In the genomic region with DNA sequence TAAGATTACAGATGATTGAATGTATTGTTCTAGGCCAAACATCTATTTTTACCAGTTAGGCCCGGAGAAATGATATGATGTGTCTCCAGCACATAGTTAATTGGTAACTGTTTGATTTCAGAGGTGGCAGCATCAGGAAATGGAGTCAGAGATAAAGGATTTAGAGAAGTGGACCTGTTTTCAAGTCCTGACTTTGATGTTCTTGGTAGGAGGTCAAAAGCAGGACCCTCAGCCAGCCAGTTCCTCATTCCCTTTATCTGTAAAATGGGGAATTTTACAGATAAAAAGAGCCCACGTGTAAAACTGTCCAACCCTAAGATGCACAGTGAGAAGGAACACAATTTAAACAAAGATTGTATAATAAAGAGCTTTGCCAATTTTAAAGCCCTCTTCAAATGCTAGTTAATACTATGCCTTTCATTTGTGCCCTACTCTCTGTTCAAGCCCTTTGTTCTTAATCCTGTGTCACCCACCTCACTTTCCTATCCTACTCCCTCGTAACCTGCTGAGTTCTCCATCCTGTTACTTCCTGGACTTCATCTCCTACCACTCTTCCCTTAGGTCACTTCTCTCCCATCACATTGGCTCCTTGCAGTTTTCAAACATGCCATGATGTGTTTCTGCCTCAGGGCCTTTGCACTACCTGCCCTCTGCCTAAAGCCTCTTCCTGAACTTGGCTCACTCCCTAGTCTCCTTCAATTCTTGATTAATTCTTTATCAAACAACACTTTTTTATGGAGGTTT, we compare ENCODE assay signal across 19 cellular contexts. TPM values are rescaled to one million over a fixed set of nuclear protein-coding genes. Genes with fewer than 3 reads are reported as not detected.
A peak's percentile ranks its signal among the peaks of the same experiment; 100 is the strongest.
DNase-seq lines count a peak whose midpoint lies in the region; ATAC-seq, FAIRE-seq and TF ChIP-seq lines count a peak whose summit lies in the region.
"Had no signal": no experiment of that assay in that cellular context is flagged by ENCODE, and none has a peak within 500 bp of the region (broad histone marks: within the 10 kb centered on the region; RNA-seq: fewer than 3 reads in every experiment).

No MANE protein-coding gene starts in this region.

- H3K4me3 Mint-ChIP-seq in astrocyte (ENCODE audit: unreplicated experiment) (peak overlapping the region; percentile 51), neural crest cell (no peak overlapping the region)
- H3K4me3 Mint-ChIP-seq: CD4-positive, CD25-positive, alpha-beta regulatory T cell had no signal

- FAIRE-seq in astrocyte (lab: Jason Lieb, UNC) = no peak

- peaks cover 0 to 22% (median 10%) of the 10 kb centered on the region in 11 experiments; a peak in 13 of 22 replicates for H3K9me3 ChIP-seq in BLaER1 treated with 17β-estradiol and CSF1 and Interleukin-3, amounts not matched to agents 10 nM and 100 nM (replicated peaks in 1 of 11)
- H3K9me3 ChIP-seq in HEK293 (ENCODE audit: control insufficient read depth, insufficient read depth, low read depth, low read length) (no peaks in the 10 kb centered on the region), astrocyte (ENCODE audit: insufficient read depth, low read depth, low read length) (no peaks in the 10 kb centered on the region), breast epithelium (no peaks in the 10 kb centered on the region), heart left ventricle (no peaks in the 10 kb centered on the region)
- H3K9me3 ChIP-seq: HAP-1 had no signal

- DNase-seq in astrocyte (ENCODE audit: low read depth) (no peak), neural crest cell (ENCODE audit: low read depth, low spot score) (no peak), breast epithelium (ENCODE audit: low spot score in 2 of 2) (no peak), midbrain (lab: John Stamatoyannopoulos, UW) (no peak), heart left ventricle (no peak)
- DNase-seq: NCI-H1105 treated with DMSO at 0.1 percent for 48 hours, NCI-H1694 treated with DMSO at 0.1 percent for 48 hours, NCI-H510A treated with DMSO at 0.1 percent for 48 hours, NCI-H82, OCI-M1, SHP77 had no signal

- H3K27ac Mint-ChIP-seq in astrocyte (ENCODE audit: unreplicated experiment) (peak overlapping the region; percentile 86), neural crest cell (ENCODE audit: unreplicated experiment) (peak overlapping the region; percentile 13)

- WGBS in heart left ventricle, 4 donors = 73 to 78% (median 76%) methylated on average over 3 of the region's 3 CpGs

- no peaks in the 10 kb centered on the region for H3K27me3 ChIP-seq in BLaER1 treated with 17β-estradiol and CSF1 and Interleukin-3, amounts not matched to agents 10 nM and 100 nM
- H3K27me3 ChIP-seq in astrocyte (ENCODE audit: insufficient read depth, low read length) = no peaks in the 10 kb centered on the region
- no peaks in the 10 kb centered on the region for H3K27me3 ChIP-seq in breast epithelium
- H3K27me3 ChIP-seq in heart left ventricle = no peaks in the 10 kb centered on the region

- H3K36me3 ChIP-seq in BLaER1 treated with 17β-estradiol and CSF1 and Interleukin-3, amounts not matched to agents 10 nM and 100 nM = no peaks in the 10 kb centered on the region
- H3K36me3 ChIP-seq in HEK293 (ENCODE audit: control insufficient read depth in 2 of 2, insufficient read depth in 1 of 2, low read length in 2 of 2) (no peaks in the 10 kb centered on the region), astrocyte (ENCODE audit: insufficient read depth, low read length) (no peaks in the 10 kb centered on the region), breast epithelium (no peaks in the 10 kb centered on the region), heart left ventricle (no peaks in the 10 kb centered on the region)
- H3K36me3 ChIP-seq: HAP-1 had no signal

- H3K4me1 Mint-ChIP-seq in astrocyte (ENCODE audit: low read depth, unreplicated experiment) (peaks cover 51% of the 10 kb centered on the region), neural crest cell (peaks cover 26% of the 10 kb centered on the region)

- H3K79me2 ChIP-seq in astrocyte (ENCODE audit: insufficient read depth, low read length) = no peaks in the 10 kb centered on the region

- peaks cover 39 to 93% (median 66%) of the 10 kb centered on the region in 10 experiments for H3K4me1 ChIP-seq in BLaER1 treated with 17β-estradiol and CSF1 and Interleukin-3, amounts not matched to agents 10 nM and 100 nM
- H3K4me1 ChIP-seq in HEK293 (ENCODE audit: control insufficient read depth, insufficient read depth, low read length) = no peaks in the 10 kb centered on the region
- H3K4me1 ChIP-seq in astrocyte (ENCODE audit: insufficient read depth, low read length) = peaks cover 32% of the 10 kb centered on the region
- no peaks in the 10 kb centered on the region for H3K4me1 ChIP-seq in breast epithelium
- peaks cover 0 to 40% (median 14%) of the 10 kb centered on the region in 12 donors for H3K4me1 ChIP-seq in heart left ventricle

- H3K36me3 Mint-ChIP-seq in astrocyte (ENCODE audit: low read depth, unreplicated experiment) (peaks cover 3% of the 10 kb centered on the region), neural crest cell (ENCODE audit: low read depth) (no peaks in the 10 kb centered on the region)
- H3K36me3 Mint-ChIP-seq: CD4-positive, CD25-positive, alpha-beta regulatory T cell had no signal

- TF ChIP-seq CTCF in HEK293 (tag by site-specific recombination; IDR thresholded peaks at IDR 0.05) (no peak), astrocyte (IDR thresholded peaks at IDR 0.05; ENCODE audit: insufficient read depth, low read depth, low read length) (no peak), neural crest cell (conservative IDR thresholded peaks at IDR 0.05) (no peak), breast epithelium (IDR thresholded peaks at IDR 0.05) (no peak), heart left ventricle (IDR thresholded peaks at IDR 0.05) (no peak)

- ATAC-seq in GM18502 (IDR thresholded peaks at IDR 0.05; ENCODE audit: poor library complexity, unreplicated experiment) = no peak
- ATAC-seq in heart left ventricle = no peak

- intact Hi-C loops in breast epithelium (cut with DNase I; ENCODE audit: low total_unique reads) = no loop called here
- intact Hi-C loops in heart left ventricle (cut with DNase I) = loop anchor here in 1 of 10 donors (10.0 kb wide), 1 partner anchor 189 kb away; a partner anchor contains a TSS

- TF ChIP-seq POLR2A in breast epithelium (IDR thresholded peaks at IDR 0.05) (no peak), heart left ventricle (IDR thresholded peaks at IDR 0.05) (no peak)

- no peak overlapping the region for H3K4me3 ChIP-seq in BLaER1 treated with 17β-estradiol and CSF1 and Interleukin-3, amounts not matched to agents 10 nM and 100 nM
- no peak overlapping the region for H3K4me3 ChIP-seq in HEK293 (ENCODE audit: low read depth, low read length)
- no peak overlapping the region for H3K4me3 ChIP-seq in astrocyte (ENCODE audit: insufficient read depth, low read depth, low read length)
- H3K4me3 ChIP-seq in breast epithelium = no peak overlapping the region
- H3K4me3 ChIP-seq in heart left ventricle = no peak overlapping the region
- H3K4me3 ChIP-seq: HAP-1, SK-N-MC had no signal

- H3K9me3 Mint-ChIP-seq in astrocyte (ENCODE audit: unreplicated experiment) (no peaks in the 10 kb centered on the region), neural crest cell (peaks cover 3% of the 10 kb centered on the region)

- H3K27me3 Mint-ChIP-seq in astrocyte (ENCODE audit: low read depth, unreplicated experiment) = no peaks in the 10 kb centered on the region
- no peaks in the 10 kb centered on the region for H3K27me3 Mint-ChIP-seq in neural crest cell (ENCODE audit: low read depth)
- H3K27me3 Mint-ChIP-seq: CD4-positive, CD25-positive, alpha-beta regulatory T cell had no signal

- H2AFZ ChIP-seq in astrocyte (ENCODE audit: low read depth, low read length) = no peak overlapping the region

- CTCF ChIA-PET in HEK293 (lab: Yijun Ruan, JAX) = no interaction called here

- H3K27ac ChIP-seq in BLaER1 treated with 17β-estradiol and CSF1 and Interleukin-3, amounts not matched to agents 10 nM and 100 nM = peak overlapping the region in 6 of 11 experiments; percentile 34 to 84 (median 60); a peak in 11 of 22 replicates
- no peak overlapping the region for H3K27ac ChIP-seq in HEK293 (ENCODE audit: extremely low read depth, low read depth, low read length)
- no peak overlapping the region for H3K27ac ChIP-seq in astrocyte (ENCODE audit: low read depth, low read length)
- H3K27ac ChIP-seq in breast epithelium = no peak overlapping the region
- no peak overlapping the region for H3K27ac ChIP-seq in heart left ventricle
- H3K27ac ChIP-seq: SK-N-MC had no signal

- POLR2A ChIA-PET in HEK293 (lab: Yijun Ruan, JAX) = no interaction called here

- peak overlapping the region in 1 of 11 experiments; percentile 64; a peak in 2 of 22 replicates for H3K9ac ChIP-seq in BLaER1 treated with 17β-estradiol and CSF1 and Interleukin-3, amounts not matched to agents 10 nM and 100 nM
- H3K9ac ChIP-seq in astrocyte (ENCODE audit: low read length) = no peak overlapping the region

- H4K20me1 ChIP-seq in BLaER1 treated with 17β-estradiol and CSF1 and Interleukin-3, amounts not matched to agents 10 nM and 100 nM = no peaks in the 10 kb centered on the region
- H4K20me1 ChIP-seq in astrocyte (ENCODE audit: insufficient read depth, low read length) = no peaks in the 10 kb centered on the region

- H3K4me2 ChIP-seq in BLaER1 treated with 17β-estradiol and CSF1 and Interleukin-3, amounts not matched to agents 10 nM and 100 nM = peak overlapping the region in 10 of 11 experiments; percentile 36 to 91 (median 80); a peak in 17 of 22 replicates
- no peak overlapping the region for H3K4me2 ChIP-seq in astrocyte (ENCODE audit: low read length)

TF ChIP-seq in HEK293, 187 proteins besides CTCF, POLR2A, EP300 and RAD21:
- TF ChIP-seq, protein P1, sequence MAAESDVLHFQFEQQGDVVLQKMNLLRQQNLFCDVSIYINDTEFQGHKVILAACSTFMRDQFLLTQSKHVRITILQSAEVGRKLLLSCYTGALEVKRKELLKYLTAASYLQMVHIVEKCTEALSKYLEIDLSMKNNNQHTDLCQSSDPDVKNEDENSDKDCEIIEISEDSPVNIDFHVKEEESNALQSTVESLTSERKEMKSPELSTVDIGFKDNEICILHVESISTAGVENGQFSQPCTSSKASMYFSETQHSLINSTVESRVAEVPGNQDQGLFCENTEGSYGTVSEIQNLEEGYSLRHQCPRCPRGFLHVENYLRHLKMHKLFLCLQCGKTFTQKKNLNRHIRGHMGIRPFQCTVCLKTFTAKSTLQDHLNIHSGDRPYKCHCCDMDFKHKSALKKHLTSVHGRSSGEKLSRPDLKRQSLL (tag by site-specific recombination; IDR thresholded peaks at IDR 0.05) = no peak
- TF ChIP-seq ZNF211 (tag by site-specific recombination; IDR thresholded peaks at IDR 0.05; ENCODE audit: low read depth) (no peak), ZNF623 (tag by site-specific recombination; IDR thresholded peaks at IDR 0.05) (peak; percentile 91)

RNA-seq across cellular contexts. Expression of a gene that starts 2.6 kb away (rescaled TPM):
- total RNA-seq in astrocyte (not detected in 2 replicates), neural crest cell (not detected in 2 replicates), breast epithelium (1 to 10 TPM in 1 of 3 donors, not detected in 2; 1.3 TPM), heart left ventricle (not detected)
- polyA plus RNA-seq in heart left ventricle = not detected
- total RNA-seq: CD4-positive, CD25-positive, alpha-beta regulatory T cell; RPMI7951 had no signal
- polyA plus RNA-seq: AG04450; CD4-positive, CD25-positive, alpha-beta regulatory T cell had no signal

RNA-seq across cellular contexts. Expression of a gene that starts 35.4 kb away (rescaled TPM):
- 21.5 and 24.0 TPM in 2 replicates for total RNA-seq in astrocyte
- total RNA-seq in neural crest cell = 0.89 and 0.93 TPM in 2 replicates
- total RNA-seq in breast epithelium = 10 to 100 TPM; 21.1 to 36.9 (median 24.9) TPM
- total RNA-seq in heart left ventricle = 100 to 1,000 TPM in 1 of 9 donors, 10 to 100 TPM in 8; 44.5 to 106 (median 61.4) TPM
- polyA plus RNA-seq in heart left ventricle = 10 to 100 TPM; 12.3 to 33.2 TPM

Comparison
In these comparisons a context has a peak if more than half of its experiments do, and no peak if none do; other contexts are left out.
1. H3K27ac ChIP-seq: peak in BLaER1 treated with 17β-estradiol and CSF1 and Interleukin-3, amounts not matched to agents 10 nM and 100 nM (6 of 11); none in HEK293 (single experiment), astrocyte (single experiment), breast epithelium (0 of 2) and heart left ventricle (0 of 12).
2. RNA of a gene that starts 35.4 kb away (total RNA-seq): 44.5 to 106 TPM in heart left ventricle, 21.1 to 36.9 TPM in breast epithelium and 21.5 to 24.0 TPM in astrocyte; 0.89 to 0.93 TPM in neural crest cell; every median in the first group is over 10 times any median in the second.